Comparison of ENCODE assay signal across 23 cellular contexts in the genomic region with DNA sequence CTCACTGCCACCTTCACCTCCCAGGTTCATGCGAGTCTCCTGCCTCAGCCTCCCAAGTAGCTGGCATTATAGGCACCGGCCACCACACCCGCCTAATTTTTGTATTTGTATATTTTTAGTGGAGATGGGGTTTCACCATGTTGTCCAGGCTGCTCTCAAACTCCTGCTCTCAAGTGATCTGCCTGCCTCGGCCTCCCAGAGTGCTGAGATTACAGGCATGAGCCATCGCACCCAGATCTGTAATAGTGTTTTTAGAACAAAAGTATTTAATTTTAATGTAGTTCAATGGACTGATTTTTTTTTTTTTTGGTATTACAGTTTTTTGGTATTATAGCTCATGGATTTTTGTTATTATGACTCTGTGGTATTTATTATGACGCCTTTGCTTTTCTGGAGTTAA.
"Had no signal": no experiment of that assay in that cellular context is flagged by ENCODE, and none has a peak within 500 bp of the region (broad histone marks: within the 10 kb centered on the region; RNA-seq: fewer than 3 reads in every experiment).

No MANE protein-coding gene starts in this region.

- H3K27me3 ChIP-seq: foreskin keratinocyte, ovary, suprapubic skin, thyroid gland, upper lobe of left lung, uterus had no signal

- ATAC-seq: foreskin keratinocyte; naive thymus-derived CD4-positive, alpha-beta T cell; right cardiac atrium; stimulated activated effector memory CD8-positive, alpha-beta T cell treated with anti-CD3 and anti-CD28 coated beads, Interleukin-12 subunit alpha, Interleukin-12 subunit beta, amount 100 ng/mL, for 72 hours; stimulated activated naive CD8-positive, alpha-beta T cell treated with anti-CD3 and anti-CD28 coated beads, Interleukin-15, Interleukin-2, amounts not matched to agents 100 U/mL and 50 U/mL, for 24 hours had no signal

- H3K27ac Mint-ChIP-seq: endodermal cell; stimulated activated effector memory CD8-positive, alpha-beta T cell treated with anti-CD3 and anti-CD28 coated beads, Interleukin-12 subunit alpha, Interleukin-12 subunit beta, amount 100 ng/mL, for 72 hours had no signal

- DNase-seq: dermis blood vessel endothelial cell; effector CD4-positive, alpha-beta T cell; endodermal cell; erythroblast; foreskin keratinocyte; head of caudate nucleus; hippocampal formation; kidney glomerular epithelial cell; mesendoderm; naive thymus-derived CD4-positive, alpha-beta T cell; nucleus accumbens; ovary; right cardiac atrium; stimulated activated CD4-positive, alpha-beta T cell treated with anti-CD3 and anti-CD28 coated beads, Interleukin-4, amount 100 ng/mL, for 1 hour; stimulated activated CD8-positive, alpha-beta memory T cell treated with anti-CD3 and anti-CD28 coated beads, Interleukin-4, amount 100 ng/mL, for 48 hours; stimulated activated naive CD8-positive, alpha-beta T cell treated with anti-CD3 and anti-CD28 coated beads, Interleukin-15, Interleukin-2, amounts not matched to agents 100 U/mL and 50 U/mL, for 24 hours; thyroid gland; upper lobe of left lung; uterus had no signal

- H3K36me3 Mint-ChIP-seq: stimulated activated effector memory CD8-positive, alpha-beta T cell treated with anti-CD3 and anti-CD28 coated beads, Interleukin-12 subunit alpha, Interleukin-12 subunit beta, amount 100 ng/mL, for 72 hours had no signal

- H3K9me3 Mint-ChIP-seq: endodermal cell; naive thymus-derived CD4-positive, alpha-beta T cell; neural crest cell; stimulated activated effector memory CD8-positive, alpha-beta T cell treated with anti-CD3 and anti-CD28 coated beads, Interleukin-12 subunit alpha, Interleukin-12 subunit beta, amount 100 ng/mL, for 72 hours had no signal

- FAIRE-seq: endothelial cell of umbilical vein had no signal

- H3K27me3 Mint-ChIP-seq: naive thymus-derived CD4-positive, alpha-beta T cell had no signal

- H3K4me1 ChIP-seq: uterus had no signal

- H3K36me3 ChIP-seq: ovary, thyroid gland, uterus had no signal

- H3K4me3 Mint-ChIP-seq: endodermal cell; naive thymus-derived CD4-positive, alpha-beta T cell; neural crest cell; stimulated activated effector memory CD8-positive, alpha-beta T cell treated with anti-CD3 and anti-CD28 coated beads, Interleukin-12 subunit alpha, Interleukin-12 subunit beta, amount 100 ng/mL, for 72 hours had no signal

- H3K4me3 ChIP-seq: ovary, suprapubic skin, thyroid gland, upper lobe of left lung, uterus had no signal

- H3K27ac ChIP-seq: foreskin keratinocyte, ovary, suprapubic skin, thyroid gland, uterus had no signal

- H3K9me3 ChIP-seq: ovary, suprapubic skin, thyroid gland, upper lobe of left lung, uterus had no signal
